In genomic region chr7:30163231-30163894, GRCh38 we compare ENCODE assay signal across 8 cellular contexts.
DNase-seq lines count a peak whose midpoint lies in the region; ATAC-seq and TF ChIP-seq lines count a peak whose summit lies in the region.

No MANE protein-coding gene starts in this region.

- H3K4me1 Mint-ChIP-seq in nephron progenitor cell = peaks cover 46% of the 10 kb centered on the region

- peak overlapping the region; percentile 11 for H3K4me3 Mint-ChIP-seq in nephron progenitor cell

- peak overlapping the region; percentile 66 for H3K27ac Mint-ChIP-seq in nephron progenitor cell

- H3K27me3 Mint-ChIP-seq in nephron progenitor cell (ENCODE audit: low read depth, poor library complexity) = peaks cover 27% of the 10 kb centered on the region

- ATAC-seq in GM18520 (IDR thresholded peaks at IDR 0.05; ENCODE audit: unreplicated experiment) = peak; percentile 42
- peak; percentile 41 for ATAC-seq in HG03066 (IDR thresholded peaks at IDR 0.05; ENCODE audit: low read depth, unreplicated experiment)

- H3K9me3 Mint-ChIP-seq in nephron progenitor cell = no peaks in the 10 kb centered on the region

- TF ChIP-seq CTCF in nephron progenitor cell (IDR thresholded peaks at IDR 0.05) = no peak

- DNase-seq in OCI-M1 (lab: John Stamatoyannopoulos, UW) (peak; percentile 67), nephron progenitor cell (no peak), GM19240 (ENCODE audit: insufficient read length, low spot score) (no peak), NCI-H2196 treated with DMSO at 0.1 percent for 48 hours (lab: John Stamatoyannopoulos, UW; ENCODE audit: unreplicated experiment) (no peak), SHP77 (lab: John Stamatoyannopoulos, UW) (no peak)

- H3K36me3 Mint-ChIP-seq in nephron progenitor cell (ENCODE audit: low read depth) = no peaks in the 10 kb centered on the region

- peak overlapping the region; percentile 85 for H3K27ac ChIP-seq in cingulate gyrus (ENCODE audit: low read depth, low read length)
